17 cellular contexts compared by ENCODE assay signal in genomic region chr14:93785423-93785822, GRCh38. TPM values are rescaled to one million over a fixed set of nuclear protein-coding genes. Genes with fewer than 3 reads are reported as not detected.
DNase-seq lines count a peak whose midpoint lies in the region; ATAC-seq and TF ChIP-seq lines count a peak whose summit lies in the region.
"Had no signal": no experiment of that assay in that cellular context is flagged by ENCODE, and none has a peak within 500 bp of the region (broad histone marks: within the 10 kb centered on the region; RNA-seq: fewer than 3 reads in every experiment).

No MANE protein-coding gene starts in this region.

- no peaks in the 10 kb centered on the region for H3K9me3 ChIP-seq in left ventricle myocardium inferior (replicated peaks)
- H3K9me3 ChIP-seq in right cardiac atrium (ENCODE audit: control insufficient read depth, low read length) = no peaks in the 10 kb centered on the region
- H3K9me3 ChIP-seq in sigmoid colon = no peaks in the 10 kb centered on the region
- no peaks in the 10 kb centered on the region for H3K9me3 ChIP-seq in uterus
- H3K9me3 ChIP-seq: HAP-1 had no signal

- no peak overlapping the region for H3K27ac ChIP-seq in left ventricle myocardium inferior (replicated peaks)
- H3K27ac ChIP-seq in right cardiac atrium (ENCODE audit: low read length) = no peak overlapping the region
- peak overlapping the region; percentile 49 to 90 (median 82) for H3K27ac ChIP-seq in sigmoid colon
- H3K27ac ChIP-seq in uterus = peak overlapping the region; percentile 52 to 55
- no peak overlapping the region for H3K27ac ChIP-seq in coronary artery
- H3K27ac ChIP-seq: 22Rv1 had no signal

- 44% methylated on average over 4 of the region's 4 CpGs for WGBS in right cardiac atrium
- 73% methylated on average over 4 of the region's 4 CpGs for WGBS in sigmoid colon, 2 donors

- ATAC-seq in right cardiac atrium (no peak), HG02870 (IDR thresholded peaks at IDR 0.05; ENCODE audit: unreplicated experiment) (no peak)
- ATAC-seq: CD8-positive, alpha-beta T cell had no signal

- TF ChIP-seq CTCF in left ventricle myocardium inferior (IDR thresholded peaks at IDR 0.05; ENCODE audit: borderline replicate concordance) (no peak), sigmoid colon (IDR thresholded peaks at IDR 0.05) (no peak), uterus (IDR thresholded peaks at IDR 0.05) (no peak), coronary artery (IDR thresholded peaks at IDR 0.05) (no peak)

- peak overlapping the region; percentile 74 for H3K4me3 ChIP-seq in left ventricle myocardium inferior
- H3K4me3 ChIP-seq in right cardiac atrium (ENCODE audit: low read length) = no peak overlapping the region
- peak overlapping the region in 3 of 4 donors; percentile 62 to 80 (median 70) for H3K4me3 ChIP-seq in sigmoid colon
- H3K4me3 ChIP-seq in uterus = no peak overlapping the region
- H3K4me3 ChIP-seq in coronary artery = no peak overlapping the region
- H3K4me3 ChIP-seq: HAP-1 had no signal

- peaks cover 41% of the 10 kb centered on the region for H3K27me3 ChIP-seq in left ventricle myocardium inferior (ENCODE audit: low read depth)
- H3K27me3 ChIP-seq in right cardiac atrium (ENCODE audit: control insufficient read depth, insufficient read depth) = no peaks in the 10 kb centered on the region
- peaks cover 0 to 3% (median 0%) of the 10 kb centered on the region in 3 donors for H3K27me3 ChIP-seq in sigmoid colon
- no peaks in the 10 kb centered on the region for H3K27me3 ChIP-seq in uterus

- DNase-seq in left ventricle myocardium inferior (no peak), right cardiac atrium (no peak), left kidney (ENCODE audit: low read depth, low spot score) (peak; percentile 13), sigmoid colon (no peak), uterus (no peak), coronary artery (ENCODE audit: low spot score) (no peak)
- DNase-seq in activated naive CD4-positive, alpha-beta T cell treated with Interleukin-2 at 50 U/mL for 16 hours = no peak
- DNase-seq: CD8-positive, alpha-beta T cell; COR-L47; DMS153; DMS79 treated with DMSO at 0.1 percent for 48 hours; EL had no signal

- H3K36me3 ChIP-seq in left ventricle myocardium inferior (no peaks in the 10 kb centered on the region), sigmoid colon (no peaks in the 10 kb centered on the region), uterus (no peaks in the 10 kb centered on the region)
- H3K36me3 ChIP-seq: HAP-1 had no signal

- TF ChIP-seq EP300 in sigmoid colon (IDR thresholded peaks at IDR 0.05) = no peak

- intact Hi-C loops in left ventricle myocardium inferior (cut with micrococcal nuclease) = no loop called here
- intact Hi-C loops in right cardiac atrium (cut with DNase I) = loop anchor here in 2 of 4 donors (5.0 kb wide), 1 partner anchor 128 kb away; no protein-coding TSS in a partner anchor
- intact Hi-C loops in sigmoid colon (cut with DNase I) = loop anchor here (5.0 to 10.0 kb wide), 2 partner anchors 107 to 581 kb away; partner anchors contain the start of genes GON7 and UBR7
- intact Hi-C loops in uterus (cut with DNase I; ENCODE audit: low total_unique reads) = loop anchor here (10.0 kb wide), 1 partner anchor 131 kb away; no protein-coding TSS in a partner anchor

- H3K4me1 ChIP-seq in left ventricle myocardium inferior (peaks cover 28% of the 10 kb centered on the region), right cardiac atrium (ENCODE audit: control insufficient read depth, insufficient read depth, low read length) (no peaks in the 10 kb centered on the region), sigmoid colon (peaks cover 0 to 46% (median 37%) of the 10 kb centered on the region in 4 donors), uterus (peaks cover 13 to 14% of the 10 kb centered on the region in 2 donors)

- TF ChIP-seq POLR2A in sigmoid colon (IDR thresholded peaks at IDR 0.05) (no peak), uterus (IDR thresholded peaks at IDR 0.05) (no peak)

RNA-seq across cellular contexts. Expression of gene PRIMA1, which starts 2.9 kb away (rescaled TPM):
- total RNA-seq in left ventricle myocardium inferior = 7.3 TPM
- 10 to 100 TPM in 2 of 4 donors, 1 to 10 TPM in 2; 6.1 to 11.7 (median 10.1) TPM for total RNA-seq in right cardiac atrium
- 5.9 TPM for polyA plus RNA-seq in right cardiac atrium
- total RNA-seq in sigmoid colon = 10 to 100 TPM in 3 of 4 donors, 1 to 10 TPM in 1; 5.3 to 21.9 (median 12.8) TPM
- polyA plus RNA-seq in sigmoid colon = 1 to 10 TPM in 2 of 3 donors, under 1 TPM in 1; 0.23 to 7.6 (median 1.8) TPM
- 10 to 100 TPM in 1 of 4 donors, 1 to 10 TPM in 2, under 1 TPM in 1; 0.48 to 24.5 (median 3.8) TPM for total RNA-seq in uterus
- total RNA-seq: CD8-positive, alpha-beta T cell had no signal
- polyA plus RNA-seq: BJ, CD14-positive monocyte had no signal

Comparison
In these comparisons a context has a peak if more than half of its experiments do, and no peak if none do; other contexts are left out.
1. H3K4me3 ChIP-seq: peak in left ventricle myocardium inferior (single experiment) and sigmoid colon (3 of 4); none in right cardiac atrium (single experiment), uterus (0 of 2) and coronary artery (single experiment).
2. H3K27ac ChIP-seq: peak in sigmoid colon (4 of 4) and uterus (2 of 2); none in left ventricle myocardium inferior (single experiment), right cardiac atrium (single experiment) and coronary artery (0 of 2).